Comparison of ENCODE assay signal across 1 cellular context in genomic region chr17:4722678-4723240, GRCh38.
TF ChIP-seq lines count a peak whose summit lies in the region.

No MANE protein-coding gene starts in this region.

TF ChIP-seq in A549, 52 proteins besides CTCF, POLR2A, EP300 and RAD21:
- no peak for TF ChIP-seq RNF2 (IDR thresholded peaks at IDR 0.05; ENCODE audit: borderline replicate concordance, low read depth)
- no peak for TF ChIP-seq RARB (CRISPR knock-in tag; IDR thresholded peaks at IDR 0.05)
- TF ChIP-seq RFX5 (IDR thresholded peaks at IDR 0.05) = no peak
- TF ChIP-seq FOSL2 (IDR thresholded peaks at IDR 0.05) = no peak
- no peak for TF ChIP-seq FOSL2 (CRISPR knock-in tag; IDR thresholded peaks at IDR 0.05)
- no peak for TF ChIP-seq BCL3 (IDR thresholded peaks at IDR 0.05)
- no peak for TF ChIP-seq USF2 (IDR thresholded peaks at IDR 0.05)
